Comparison of ENCODE assay signal across 8 cellular contexts in the genomic region with DNA sequence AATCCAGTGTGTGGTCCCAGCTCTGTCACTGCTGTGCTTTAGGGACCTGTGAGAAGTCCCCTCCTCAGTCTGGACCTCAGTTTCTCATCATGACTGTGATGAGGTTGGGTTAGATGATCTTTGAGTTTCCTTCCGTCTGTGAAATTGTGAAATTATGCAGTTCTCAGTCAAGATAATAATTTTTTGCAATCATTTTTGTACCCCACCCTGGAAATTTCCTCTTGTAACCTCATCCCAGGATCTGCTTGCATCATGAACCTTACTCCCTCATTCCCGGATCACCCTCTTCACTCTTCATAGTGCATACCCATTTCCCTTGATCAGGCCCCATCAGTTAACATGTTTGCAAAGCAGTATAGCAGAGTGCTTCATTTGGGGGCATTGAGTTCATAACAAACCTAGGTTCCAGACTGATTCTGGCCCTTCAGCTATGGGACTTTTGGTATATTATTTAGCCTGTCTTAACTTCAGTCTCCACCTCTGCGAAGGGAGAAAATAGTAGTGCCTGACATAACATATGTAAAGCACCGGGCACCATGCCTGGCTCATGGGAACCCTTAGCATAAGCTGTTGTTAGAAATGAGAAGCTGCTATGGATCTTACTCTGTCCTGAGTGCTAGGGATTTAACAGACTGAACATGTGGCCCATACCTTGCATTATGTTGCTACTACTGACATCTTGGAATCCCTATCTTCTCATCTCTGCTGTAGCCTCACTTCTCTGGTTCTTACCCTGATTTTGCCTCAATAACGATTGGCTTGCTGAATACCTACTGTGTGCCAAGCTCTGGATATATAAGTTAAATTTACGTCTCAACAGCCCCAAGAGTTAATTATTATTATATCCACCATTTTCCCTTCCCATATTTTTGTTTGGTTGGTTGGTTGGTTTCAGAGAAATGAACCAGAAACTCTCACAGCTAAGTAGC. TPM values are rescaled to one million over a fixed set of nuclear protein-coding genes. Genes with fewer than 3 reads are reported as not detected.
DNase-seq lines count a peak whose midpoint lies in the region; ATAC-seq lines count a peak whose summit lies in the region.

No MANE protein-coding gene starts in this region.

- peak overlapping the region; percentile 85 to 98 (median 92) for H3K4me3 ChIP-seq in subcutaneous abdominal adipose tissue (ENCODE audit: low read depth in 1 of 5, low read length in 5 of 5)

- H3K27me3 Mint-ChIP-seq in T-helper 1 cell treated with Interleukin-12 subunit alpha and Interleukin-12 subunit beta and Interleukin-4 antibody, amounts not matched to agents 30 μg/mL and 1 μg/mL, for 36 hours (ENCODE audit: low read depth) = no peaks in the 10 kb centered on the region
- no peaks in the 10 kb centered on the region for H3K27me3 Mint-ChIP-seq in activated T-helper 17 cell treated with anti-CD3 and anti-CD28 coated beads, Interleukin-2, amount 50 U/mL, for 72 hours
- H3K27me3 Mint-ChIP-seq in immature natural killer cell (ENCODE audit: low read depth in 3 of 3) = peaks cover 8 to 13% (median 12%) of the 10 kb centered on the region in 3 donors

- H3K27ac Mint-ChIP-seq in T-helper 1 cell treated with Interleukin-12 subunit alpha and Interleukin-12 subunit beta and Interleukin-4 antibody, amounts not matched to agents 30 μg/mL and 1 μg/mL, for 36 hours = peak overlapping the region; percentile 85
- H3K27ac Mint-ChIP-seq in activated T-helper 17 cell treated with anti-CD3 and anti-CD28 coated beads, Interleukin-2, amount 50 U/mL, for 72 hours = peak overlapping the region; percentile 96
- H3K27ac Mint-ChIP-seq in immature natural killer cell = peak overlapping the region; percentile 90 to 98 (median 96)

- DNase-seq in T-helper 1 cell (no peak), immature natural killer cell (no peak)

- H3K9me3 ChIP-seq in subcutaneous abdominal adipose tissue (ENCODE audit: control insufficient read depth in 5 of 5, low read length in 5 of 5) = no peaks in the 10 kb centered on the region

- H3K27ac ChIP-seq in subcutaneous abdominal adipose tissue (ENCODE audit: low read depth, low read length) = peak overlapping the region; percentile 96

- peaks cover 7 to 23% (median 22%) of the 10 kb centered on the region in 5 donors for H3K4me1 ChIP-seq in subcutaneous abdominal adipose tissue (ENCODE audit: control insufficient read depth in 5 of 5, insufficient read depth in 5 of 5, low read length in 5 of 5)

- ATAC-seq in activated T-helper 17 cell treated with anti-CD3 and anti-CD28 coated beads, Interleukin-2, amount 50 U/mL, for 72 hours (replicated peaks) = no peak
- ATAC-seq in GM19463 (IDR thresholded peaks at IDR 0.05; ENCODE audit: unreplicated experiment) (no peak), HG03196 (IDR thresholded peaks at IDR 0.05; ENCODE audit: unreplicated experiment) (no peak), HG02973 (IDR thresholded peaks at IDR 0.05; ENCODE audit: unreplicated experiment) (no peak)

- H3K36me3 Mint-ChIP-seq in T-helper 1 cell treated with Interleukin-12 subunit alpha and Interleukin-12 subunit beta and Interleukin-4 antibody, amounts not matched to agents 30 μg/mL and 1 μg/mL, for 36 hours (ENCODE audit: low read depth) = peaks cover 2% of the 10 kb centered on the region
- peaks cover 9% of the 10 kb centered on the region for H3K36me3 Mint-ChIP-seq in activated T-helper 17 cell treated with anti-CD3 and anti-CD28 coated beads, Interleukin-2, amount 50 U/mL, for 72 hours (ENCODE audit: low read depth)
- H3K36me3 Mint-ChIP-seq in immature natural killer cell = peaks cover 0 to 5% (median 0%) of the 10 kb centered on the region in 3 donors

- no peaks in the 10 kb centered on the region for H3K36me3 ChIP-seq in subcutaneous abdominal adipose tissue (ENCODE audit: control insufficient read depth in 5 of 5, insufficient read depth in 5 of 5, low read length in 5 of 5)

- peak overlapping the region; percentile 84 to 97 (median 94) for H3K9ac ChIP-seq in subcutaneous abdominal adipose tissue (ENCODE audit: low read length in 5 of 5)

- H3K27me3 ChIP-seq in subcutaneous abdominal adipose tissue (ENCODE audit: control insufficient read depth in 5 of 5, insufficient read depth in 4 of 5, low read length in 5 of 5) = no peaks in the 10 kb centered on the region

- peaks cover 37% of the 10 kb centered on the region for H3K4me1 Mint-ChIP-seq in T-helper 1 cell treated with Interleukin-12 subunit alpha and Interleukin-12 subunit beta and Interleukin-4 antibody, amounts not matched to agents 30 μg/mL and 1 μg/mL, for 36 hours (ENCODE audit: low read depth)
- H3K4me1 Mint-ChIP-seq in activated T-helper 17 cell treated with anti-CD3 and anti-CD28 coated beads, Interleukin-2, amount 50 U/mL, for 72 hours = peaks cover 36% of the 10 kb centered on the region
- H3K4me1 Mint-ChIP-seq in immature natural killer cell = peaks cover 67 to 75% of the 10 kb centered on the region in 2 donors

- H3K4me3 Mint-ChIP-seq in T-helper 1 cell treated with Interleukin-12 subunit alpha and Interleukin-12 subunit beta and Interleukin-4 antibody, amounts not matched to agents 30 μg/mL and 1 μg/mL, for 36 hours = peak overlapping the region; percentile 83
- H3K4me3 Mint-ChIP-seq in activated T-helper 17 cell treated with anti-CD3 and anti-CD28 coated beads, Interleukin-2, amount 50 U/mL, for 72 hours = peak overlapping the region; percentile 95
- peak overlapping the region; percentile 82 to 96 (median 89) for H3K4me3 Mint-ChIP-seq in immature natural killer cell

- no peaks in the 10 kb centered on the region for H3K9me3 Mint-ChIP-seq in T-helper 1 cell treated with Interleukin-12 subunit alpha and Interleukin-12 subunit beta and Interleukin-4 antibody, amounts not matched to agents 30 μg/mL and 1 μg/mL, for 36 hours
- no peaks in the 10 kb centered on the region for H3K9me3 Mint-ChIP-seq in activated T-helper 17 cell treated with anti-CD3 and anti-CD28 coated beads, Interleukin-2, amount 50 U/mL, for 72 hours
- H3K9me3 Mint-ChIP-seq in immature natural killer cell = no peaks in the 10 kb centered on the region

RNA-seq across cellular contexts. Expression of gene ZNF76, which starts 1.4 kb away (rescaled TPM):
- total RNA-seq in activated T-helper 17 cell treated with anti-CD3 and anti-CD28 coated beads, Interleukin-2, amount 50 U/mL, for 72 hours = 10 to 100 TPM; 44.3 to 53.2 TPM
- polyA plus RNA-seq in immature natural killer cell = 10 to 100 TPM; 20.7 to 30.5 (median 27.9) TPM

RNA-seq across cellular contexts. Expression of gene DEF6, which starts 36.7 kb away (rescaled TPM):
- 100 to 1,000 TPM; 117 to 133 TPM for total RNA-seq in activated T-helper 17 cell treated with anti-CD3 and anti-CD28 coated beads, Interleukin-2, amount 50 U/mL, for 72 hours
- 100 to 1,000 TPM in 1 of 3 donors, 10 to 100 TPM in 2; 90.7 to 226 (median 95.1) TPM for polyA plus RNA-seq in immature natural killer cell

RNA-seq across cellular contexts. Expression of gene SCUBE3, which starts 47.1 kb away (rescaled TPM):
- total RNA-seq in activated T-helper 17 cell treated with anti-CD3 and anti-CD28 coated beads, Interleukin-2, amount 50 U/mL, for 72 hours = under 1 TPM in 1 of 2 donors, not detected in 1; 0.05 TPM
- under 1 TPM in 2 of 3 donors, not detected in 1; 0.02 to 0.29 TPM for polyA plus RNA-seq in immature natural killer cell
